ENCODE assay signal across 35 cellular contexts in genomic region chr9:29312327-29312726, GRCh38.
"Had no signal": no experiment of that assay in that cellular context is flagged by ENCODE, and none has a peak within 500 bp of the region (broad histone marks: within the 10 kb centered on the region; RNA-seq: fewer than 3 reads in every experiment).

No MANE protein-coding gene starts in this region.

- H3K9me3 ChIP-seq: MG63 had no signal

- H3K36me3 ChIP-seq: MG63 had no signal

- H3K4me3 ChIP-seq: MG63 had no signal

- DNase-seq: Karpas-422, Kasumi-1, MG63, MM.1S, MV-4-11, NCI-H1048, NCI-H1092, NCI-H1092 treated with DMSO at 0.1 percent for 48 hours, NCI-H1105, NCI-H1105 treated with DMSO at 0.1 percent for 48 hours, NCI-H1417, NCI-H1417 treated with DMSO at 0.1 percent for 48 hours, NCI-H1436, NCI-H1436 treated with DMSO at 0.1 percent for 48 hours, NCI-H146, NCI-H1694, NCI-H1694 treated with DMSO at 0.1 percent for 48 hours, NCI-H187, NCI-H187 treated with DMSO at 0.1 percent for 48 hours, NCI-H1930, NCI-H2029, NCI-H2029 treated with DMSO at 0.1 percent for 48 hours, NCI-H2081, NCI-H2081 treated with DMSO at 0.1 percent for 48 hours, NCI-H2107, NCI-H2171, NCI-H2171 treated with DMSO at 0.1 percent for 48 hours, NCI-H2227 treated with DMSO at 0.1 percent for 48 hours, NCI-H226, NCI-H345, NCI-H446, NCI-H446 treated with DMSO at 0.1 percent for 48 hours, NCI-H510A, NCI-H510A treated with DMSO at 0.1 percent for 48 hours, NCI-H524 had no signal
